ENCODE assay signal across 8 cellular contexts in the genomic region with DNA sequence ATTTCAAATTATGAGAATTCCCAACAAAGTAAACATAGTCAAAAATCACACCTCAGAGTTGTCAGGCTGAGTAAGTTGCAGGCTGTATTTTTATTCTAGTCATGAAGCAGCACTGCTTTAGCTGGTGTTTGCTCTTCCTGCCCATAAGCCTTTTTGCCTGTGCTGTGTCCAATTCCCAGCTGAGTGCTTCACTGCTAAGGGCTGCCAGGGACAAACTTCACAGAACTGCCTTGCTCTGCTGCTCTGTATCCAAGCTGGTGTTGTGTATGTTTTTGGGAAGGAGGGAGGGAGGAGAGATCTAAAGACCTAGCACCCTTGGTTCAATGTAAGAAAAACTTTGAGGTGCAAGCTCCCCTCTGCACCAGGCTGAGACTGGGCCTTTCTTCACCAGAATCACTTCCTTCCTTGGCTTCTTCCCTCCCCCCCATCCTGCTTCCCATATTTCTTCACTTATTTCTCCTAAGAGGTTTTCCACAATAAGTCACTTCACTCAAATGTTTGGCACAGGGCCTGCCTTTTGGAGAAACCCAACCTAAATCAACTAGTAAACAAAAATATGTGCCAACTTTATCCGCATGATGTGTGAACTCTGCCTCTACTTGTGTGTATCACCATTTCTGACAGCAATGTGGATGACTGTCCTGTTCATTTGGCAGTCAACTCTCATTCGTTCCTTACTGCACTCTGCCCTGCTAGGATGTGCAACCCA.
DNase-seq lines count a peak whose midpoint lies in the region; ATAC-seq, FAIRE-seq and TF ChIP-seq lines count a peak whose summit lies in the region.

No MANE protein-coding gene starts in this region.

- H3K27ac ChIP-seq in fibroblast of lung (ENCODE audit: insufficient read depth, low read length) (peak overlapping the region; percentile 41), WERI-Rb-1 (no peak overlapping the region)

- no peaks in the 10 kb centered on the region for H3K27me3 Mint-ChIP-seq in CD14-positive monocyte (ENCODE audit: low read depth in 3 of 3)

- peaks cover 66 to 77% of the 10 kb centered on the region in 2 donors for H3K36me3 Mint-ChIP-seq in CD14-positive monocyte

- TF ChIP-seq POLR2A in GM12891 (IDR thresholded peaks at IDR 0.05; ENCODE audit: low read depth, low read length), result no peak

- H3K4me3 Mint-ChIP-seq in CD14-positive monocyte, result no peak overlapping the region

- H4K20me1 ChIP-seq in fibroblast of lung (ENCODE audit: control insufficient read depth, extremely low read depth, insufficient read depth, low read length), result no peaks in the 10 kb centered on the region

- DNase-seq in GM12891 (ENCODE audit: insufficient read length, low spot score) (no peak), NCI-H2196 (lab: John Stamatoyannopoulos, UW; ENCODE audit: unreplicated experiment) (peak; percentile 46), fibroblast of lung (ENCODE audit: low read depth in 2 of 2) (peak; percentile 51 to 66), pulmonary artery endothelial cell (ENCODE audit: low read depth, low spot score) (peak; percentile 10), kidney glomerular epithelial cell (lab: John Stamatoyannopoulos, UW) (no peak), WERI-Rb-1 (no peak), CD14-positive monocyte (ENCODE audit: low spot score) (no peak)

- no peak for ATAC-seq in HG03354 (IDR thresholded peaks at IDR 0.05; ENCODE audit: poor library complexity, severe bottlenecking, unreplicated experiment)

- no peak overlapping the region for H2AFZ ChIP-seq in fibroblast of lung (ENCODE audit: low read length)

- no peaks in the 10 kb centered on the region for H3K4me1 ChIP-seq in fibroblast of lung (ENCODE audit: control insufficient read depth, extremely low read depth, insufficient read depth, low read length)

- H3K4me2 ChIP-seq in fibroblast of lung (ENCODE audit: extremely low read depth, insufficient read depth, low read length), result no peak overlapping the region

- H3K36me3 ChIP-seq in fibroblast of lung (ENCODE audit: control insufficient read depth, insufficient read depth, low read length) (peaks cover 9% of the 10 kb centered on the region), WERI-Rb-1 (peaks cover 59% of the 10 kb centered on the region)

- TF ChIP-seq CTCF in fibroblast of lung (conservative IDR thresholded peaks at IDR 0.05 in 1 of 2, IDR thresholded peaks at IDR 0.05 in 1 of 2; ENCODE audit: low read depth in 1 of 2, low read length in 2 of 2) (no peak), WERI-Rb-1 (IDR thresholded peaks at IDR 0.05; ENCODE audit: low read depth, low read length) (no peak), CD14-positive monocyte (IDR thresholded peaks at IDR 0.05) (no peak)

- intact Hi-C loops in CD14-positive monocyte (cut with micrococcal nuclease), result no loop called here

- no peaks in the 10 kb centered on the region for H3K79me2 ChIP-seq in fibroblast of lung (ENCODE audit: control insufficient read depth, insufficient read depth, low read length)

- peaks cover 0 to 3% (median 0%) of the 10 kb centered on the region in 7 donors for H3K9me3 Mint-ChIP-seq in CD14-positive monocyte

- H3K4me1 Mint-ChIP-seq in CD14-positive monocyte, result peaks cover 6% of the 10 kb centered on the region

- peak; percentile 20 for FAIRE-seq in GM12891 (lab: Jason Lieb, UNC)

- no peaks in the 10 kb centered on the region for H3K9me3 ChIP-seq in fibroblast of lung (ENCODE audit: control insufficient read depth, insufficient read depth, low read depth, low read length)
- H3K9me3 ChIP-seq in WERI-Rb-1 (ENCODE audit: severe bottlenecking), result no peaks in the 10 kb centered on the region

- H3K27ac Mint-ChIP-seq in CD14-positive monocyte, result peak overlapping the region in 3 of 7 donors; percentile 28 to 57 (median 36)

- H3K9ac ChIP-seq in fibroblast of lung (ENCODE audit: insufficient read depth, low read length), result no peak overlapping the region

- H3K27me3 ChIP-seq in fibroblast of lung (ENCODE audit: control insufficient read depth, insufficient read depth, low read length) (no peaks in the 10 kb centered on the region), WERI-Rb-1 (ENCODE audit: insufficient read depth, low read depth, severe bottlenecking) (no peaks in the 10 kb centered on the region)

- H3K4me3 ChIP-seq in fibroblast of lung (replicated peaks in 1 of 4; ENCODE audit: control extremely low read depth in 1 of 4, insufficient read depth in 1 of 4, low read depth in 3 of 4, low read length in 4 of 4), result no peak overlapping the region
- H3K4me3 ChIP-seq in WERI-Rb-1 (ENCODE audit: low read depth, low read length), result no peak overlapping the region

TF ChIP-seq in GM12891, 5 proteins besides CTCF, POLR2A, EP300 and RAD21:
- TF ChIP-seq PAX5 (IDR thresholded peaks at IDR 0.05; ENCODE audit: insufficient read depth, low read length, severe bottlenecking), result no peak
- TF ChIP-seq POLR2AphosphoS5 (IDR thresholded peaks at IDR 0.05; ENCODE audit: low read depth, low read length), result no peak
- TF ChIP-seq TAF1 (IDR thresholded peaks at IDR 0.05; ENCODE audit: low read depth, low read length), result no peak
- TF ChIP-seq SPI1 (IDR thresholded peaks at IDR 0.05; ENCODE audit: low read depth, low read length), result no peak
- no peak for TF ChIP-seq POU2F2 (IDR thresholded peaks at IDR 0.05; ENCODE audit: low read depth, low read length)

Comparison
In these comparisons a context has a peak if more than half of its experiments do, and no peak if none do; other contexts are left out.
1. DNase-seq: peak in NCI-H2196 (single experiment), fibroblast of lung (2 of 2) and pulmonary artery endothelial cell (single experiment); none in GM12891 (single experiment), kidney glomerular epithelial cell (single experiment), WERI-Rb-1 (single experiment) and CD14-positive monocyte (single experiment).